1 cellular context compared by ENCODE assay signal in the genomic region with DNA sequence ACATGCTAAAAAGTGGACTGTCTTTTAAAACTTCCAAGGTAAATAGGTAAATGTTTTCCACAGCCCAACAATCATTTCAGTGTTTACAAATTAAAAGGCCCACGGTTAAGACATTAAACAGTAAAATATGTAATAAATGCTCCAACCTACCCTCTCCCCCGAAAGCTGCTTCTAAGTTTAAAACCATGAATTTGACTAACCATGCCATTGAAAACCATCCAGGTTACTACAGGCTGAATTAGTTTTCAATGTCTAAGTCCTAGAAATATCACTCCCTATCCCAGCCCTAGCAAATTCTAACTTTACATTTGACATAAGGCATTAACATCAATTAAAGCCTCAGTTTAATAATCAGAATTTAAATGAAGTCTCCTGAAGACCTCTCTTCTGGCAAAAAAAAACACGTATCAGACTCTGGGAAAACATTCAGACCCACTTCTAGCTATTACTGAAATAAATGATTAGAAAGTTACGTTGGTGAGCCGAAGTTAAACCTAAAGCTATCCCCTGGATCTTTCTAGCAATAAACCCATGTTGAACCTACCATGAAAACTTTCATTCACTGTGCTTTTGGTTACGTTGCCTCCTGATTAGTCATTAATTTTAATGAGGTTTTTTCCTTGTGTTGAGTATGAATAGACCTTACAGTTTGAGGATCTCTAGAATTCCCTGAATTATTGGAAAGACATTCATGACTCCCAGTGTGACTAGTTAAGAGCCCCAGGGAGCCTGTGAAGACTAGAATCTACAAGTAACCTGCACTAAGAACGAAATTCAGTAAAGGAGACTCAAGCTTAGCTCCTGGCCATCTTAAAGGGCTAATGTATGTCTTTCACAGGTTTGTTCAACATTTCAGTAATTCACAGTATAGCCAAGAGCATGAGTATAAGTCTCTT.
A peak's percentile ranks its signal among the peaks of the same experiment; 100 is the strongest.
TF ChIP-seq lines count a peak whose summit lies in the region.

No MANE protein-coding gene starts in this region.

TF ChIP-seq in H1, 55 proteins besides CTCF, POLR2A, EP300 and RAD21:
- TF ChIP-seq, protein P1, sequence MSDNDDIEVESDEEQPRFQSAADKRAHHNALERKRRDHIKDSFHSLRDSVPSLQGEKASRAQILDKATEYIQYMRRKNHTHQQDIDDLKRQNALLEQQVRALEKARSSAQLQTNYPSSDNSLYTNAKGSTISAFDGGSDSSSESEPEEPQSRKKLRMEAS (IDR thresholded peaks at IDR 0.05) = no peak
- TF ChIP-seq POLR2AphosphoS5 (IDR thresholded peaks at IDR 0.05; ENCODE audit: low read depth, low read length) (peak; percentile 89), TBP (IDR thresholded peaks at IDR 0.05; ENCODE audit: low read depth, low read length) (no peak), CEBPB (IDR thresholded peaks at IDR 0.05; ENCODE audit: low read depth, low read length) (no peak), CHD2 (IDR thresholded peaks at IDR 0.05; ENCODE audit: low read length) (0 out of 2 replicates have a peak, but pooled peaks have one; percentile 13), SP1 (IDR thresholded peaks at IDR 0.05; ENCODE audit: low read depth, low read length) (no peak)
- TF ChIP-seq, protein P2, sequence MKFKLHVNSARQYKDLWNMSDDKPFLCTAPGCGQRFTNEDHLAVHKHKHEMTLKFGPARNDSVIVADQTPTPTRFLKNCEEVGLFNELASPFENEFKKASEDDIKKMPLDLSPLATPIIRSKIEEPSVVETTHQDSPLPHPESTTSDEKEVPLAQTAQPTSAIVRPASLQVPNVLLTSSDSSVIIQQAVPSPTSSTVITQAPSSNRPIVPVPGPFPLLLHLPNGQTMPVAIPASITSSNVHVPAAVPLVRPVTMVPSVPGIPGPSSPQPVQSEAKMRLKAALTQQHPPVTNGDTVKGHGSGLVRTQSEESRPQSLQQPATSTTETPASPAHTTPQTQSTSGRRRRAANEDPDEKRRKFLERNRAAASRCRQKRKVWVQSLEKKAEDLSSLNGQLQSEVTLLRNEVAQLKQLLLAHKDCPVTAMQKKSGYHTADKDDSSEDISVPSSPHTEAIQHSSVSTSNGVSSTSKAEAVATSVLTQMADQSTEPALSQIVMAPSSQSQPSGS (IDR thresholded peaks at IDR 0.05; ENCODE audit: low read length) = no peak; the same call in 1 of the 2 replicates
